In genomic region chr20:23702021-23702420, GRCh38 we compare ENCODE assay signal across 27 cellular contexts. TPM values are rescaled to one million over a fixed set of nuclear protein-coding genes. Genes with fewer than 3 reads are reported as not detected.
DNase-seq lines count a peak whose midpoint lies in the region; ATAC-seq, FAIRE-seq and TF ChIP-seq lines count a peak whose summit lies in the region.
"Had no signal": no experiment of that assay in that cellular context is flagged by ENCODE, and none has a peak within 500 bp of the region (broad histone marks: within the 10 kb centered on the region; RNA-seq: fewer than 3 reads in every experiment).

No MANE protein-coding gene starts in this region.

- H3K4me1 ChIP-seq in kidney (ENCODE audit: control insufficient read depth in 1 of 2, insufficient read depth in 1 of 2, low read depth in 1 of 2, low read length in 2 of 2): no peaks in the 10 kb centered on the region

- intact Hi-C loops in kidney (cut with DNase I): no loop called here

- H3K27ac ChIP-seq in kidney (ENCODE audit: low read depth in 2 of 2, low read length in 2 of 2): no peak overlapping the region
- H3K27ac ChIP-seq: BLaER1, GM23248, PC-9 had no signal

- H3K27me3 Mint-ChIP-seq in activated T-cell treated with anti-CD3 and anti-CD28 coated beads, Interleukin-2, amount 50 U/mL, for 72 hours (ENCODE audit: low read depth): peaks cover 22% of the 10 kb centered on the region

- peaks cover 0 to 2% of the 10 kb centered on the region in 2 donors for H3K9me3 ChIP-seq in kidney (ENCODE audit: control insufficient read depth in 1 of 2, low read length in 2 of 2)
- H3K9me3 ChIP-seq: BLaER1 had no signal

- no peaks in the 10 kb centered on the region for H3K36me3 ChIP-seq in kidney (ENCODE audit: control insufficient read depth in 1 of 2, insufficient read depth in 2 of 2, low read length in 2 of 2)
- H3K36me3 ChIP-seq: BLaER1 had no signal

- no peak overlapping the region for H3K4me3 Mint-ChIP-seq in activated T-cell treated with anti-CD3 and anti-CD28 coated beads, Interleukin-2, amount 50 U/mL, for 72 hours
- H3K4me3 Mint-ChIP-seq: CD4-positive, alpha-beta T cell; H9; HFFc6 had no signal

- no peak overlapping the region for H3K9ac ChIP-seq in kidney (ENCODE audit: low read length in 2 of 2)
- H3K9ac ChIP-seq: BLaER1, GM23248 had no signal

- H3K36me3 Mint-ChIP-seq in activated T-cell treated with anti-CD3 and anti-CD28 coated beads, Interleukin-2, amount 50 U/mL, for 72 hours (ENCODE audit: insufficient read depth in 2 of 2): no peaks in the 10 kb centered on the region
- no peaks in the 10 kb centered on the region for H3K36me3 Mint-ChIP-seq in activated naive CD4-positive, alpha-beta T cell treated with anti-CD3 and anti-CD28 coated beads, Interleukin-2, amount 50 U/mL, for 72 hours

- no peak overlapping the region for H3K4me3 ChIP-seq in choroid plexus epithelial cell (ENCODE audit: low read depth, low read length)
- no peak overlapping the region for H3K4me3 ChIP-seq in kidney (ENCODE audit: low read length in 2 of 2)
- H3K4me3 ChIP-seq: BLaER1, GM23248, PC-9 had no signal

- TF ChIP-seq CTCF in choroid plexus epithelial cell (conservative IDR thresholded peaks at IDR 0.05; ENCODE audit: low read depth, low read length): no peak
- TF ChIP-seq CTCF in kidney (IDR thresholded peaks at IDR 0.05; ENCODE audit: borderline replicate concordance, extremely low read depth, insufficient read depth): no peak

- peak; percentile 41 for FAIRE-seq in A204.1 (lab: Jason Lieb, UNC)
- peak; percentile 23 for FAIRE-seq in kidney (lab: Jason Lieb, UNC)
- FAIRE-seq: G401.6 had no signal

- H3K4me1 Mint-ChIP-seq in activated T-cell treated with anti-CD3 and anti-CD28 coated beads, Interleukin-2, amount 50 U/mL, for 72 hours (ENCODE audit: low read depth): no peaks in the 10 kb centered on the region

- DNase-seq in ELR (ENCODE audit: low read depth) (peak; percentile 50), choroid plexus epithelial cell (ENCODE audit: low read depth) (peak; percentile 48), kidney (no peak), NCI-H2029 treated with DMSO at 0.1 percent for 48 hours (lab: John Stamatoyannopoulos, UW) (no peak), globus pallidus (ENCODE audit: low spot score) (no peak)
- no peak for DNase-seq in activated T-cell treated with anti-CD3 and anti-CD28 coated beads, Interleukin-2, amount 50 U/mL, for 72 hours
- no peak for DNase-seq in activated naive CD4-positive, alpha-beta T cell treated with anti-CD3 and anti-CD28 coated beads, Interleukin-2, amount 50 U/mL, for 72 hours (ENCODE audit: low spot score in 2 of 2)
- DNase-seq: 8988T; CD4-positive, alpha-beta T cell; COR-L47; DMS79 treated with DMSO at 0.1 percent for 48 hours; GM23248; H9; HFFc6; KBM-7; NCI-H1092 treated with DMSO at 0.1 percent for 48 hours; NCI-H1436 treated with DMSO at 0.1 percent for 48 hours; NCI-H2029; NCI-H226; NCI-H510A treated with DMSO at 0.1 percent for 48 hours; NCI-H748 treated with DMSO at 0.1 percent for 48 hours; PC-9; RPMI8226; SHP77 had no signal

- no peak for ATAC-seq in activated T-cell treated with anti-CD3 and anti-CD28 coated beads, Interleukin-2, amount 50 U/mL, for 72 hours (replicated peaks in 1 of 2)
- no peak for ATAC-seq in activated naive CD4-positive, alpha-beta T cell treated with anti-CD3 and anti-CD28 coated beads, Interleukin-2, amount 50 U/mL, for 72 hours

- H3K27ac Mint-ChIP-seq in activated T-cell treated with anti-CD3 and anti-CD28 coated beads, Interleukin-2, amount 50 U/mL, for 72 hours: no peak overlapping the region
- no peak overlapping the region for H3K27ac Mint-ChIP-seq in activated naive CD4-positive, alpha-beta T cell treated with anti-CD3 and anti-CD28 coated beads, Interleukin-2, amount 50 U/mL, for 72 hours
- H3K27ac Mint-ChIP-seq: CD4-positive, alpha-beta T cell; H9; HFFc6 had no signal

- no peaks in the 10 kb centered on the region for H3K9me3 Mint-ChIP-seq in activated T-cell treated with anti-CD3 and anti-CD28 coated beads, Interleukin-2, amount 50 U/mL, for 72 hours
- no peaks in the 10 kb centered on the region for H3K9me3 Mint-ChIP-seq in activated naive CD4-positive, alpha-beta T cell treated with anti-CD3 and anti-CD28 coated beads, Interleukin-2, amount 50 U/mL, for 72 hours
- H3K9me3 Mint-ChIP-seq: CD4-positive, alpha-beta T cell; H9; HFFc6 had no signal

RNA-seq across cellular contexts. Expression of gene CST4, which starts 13.2 kb away (rescaled TPM):
- total RNA-seq in kidney: not detected
- not detected for polyA plus RNA-seq in kidney (ENCODE audit: insufficient read depth, low read depth, low replicate concordance)
- not detected for total RNA-seq in activated T-cell treated with anti-CD3 and anti-CD28 coated beads, Interleukin-2, amount 50 U/mL, for 72 hours
- total RNA-seq in activated naive CD4-positive, alpha-beta T cell treated with anti-CD3 and anti-CD28 coated beads, Interleukin-2, amount 50 U/mL, for 72 hours: not detected
- total RNA-seq: CD4-positive, alpha-beta T cell; GM23248; H9; HFFc6; PC-9 had no signal
- polyA plus RNA-seq: GM23248 had no signal

RNA-seq across cellular contexts. Expression of gene CST1, which starts 48.7 kb away (rescaled TPM):
- not detected for total RNA-seq in kidney
- not detected for polyA plus RNA-seq in kidney (ENCODE audit: insufficient read depth, low read depth, low replicate concordance)
- not detected for total RNA-seq in activated T-cell treated with anti-CD3 and anti-CD28 coated beads, Interleukin-2, amount 50 U/mL, for 72 hours
- total RNA-seq in activated naive CD4-positive, alpha-beta T cell treated with anti-CD3 and anti-CD28 coated beads, Interleukin-2, amount 50 U/mL, for 72 hours: not detected
- total RNA-seq: CD4-positive, alpha-beta T cell; GM23248; HFFc6 had no signal
- polyA plus RNA-seq: GM23248 had no signal

Comparison
In these comparisons a context has a peak if more than half of its experiments do, and no peak if none do; other contexts are left out.
1. DNase-seq: peak in ELR (single experiment) and choroid plexus epithelial cell (single experiment); none in kidney (single experiment), activated T-cell treated with anti-CD3 and anti-CD28 coated beads, Interleukin-2, amount 50 U/mL, for 72 hours (0 of 2), activated naive CD4-positive, alpha-beta T cell treated with anti-CD3 and anti-CD28 coated beads, Interleukin-2, amount 50 U/mL, for 72 hours (0 of 2), NCI-H2029 treated with DMSO at 0.1 percent for 48 hours (single experiment) and globus pallidus (single experiment).